ENCODE assay signal across 29 cellular contexts in genomic region chr13:93280688-93281087, GRCh38. TPM values are rescaled to one million over a fixed set of nuclear protein-coding genes. Genes with fewer than 3 reads are reported as not detected.
DNase-seq lines count a peak whose midpoint lies in the region; ATAC-seq, FAIRE-seq and TF ChIP-seq lines count a peak whose summit lies in the region.
"Had no signal": no experiment of that assay in that cellular context is flagged by ENCODE, and none has a peak within 500 bp of the region (broad histone marks: within the 10 kb centered on the region; RNA-seq: fewer than 3 reads in every experiment).

No MANE protein-coding gene starts in this region.

- H2AFZ ChIP-seq in GM23338: no peak overlapping the region
- H2AFZ ChIP-seq in K562 (ENCODE audit: low read depth, low read length): no peak overlapping the region

- in situ Hi-C loops in K562 (cut with MboI): no loop called here

- BruUV-seq in K562 (replicated peaks; lab: Mats Ljungman, UMichigan): no TSS peak

- no peak overlapping the region for H3K9ac ChIP-seq in HUES64 (ENCODE audit: low read depth, low read length)
- no peak overlapping the region for H3K9ac ChIP-seq in K562 (ENCODE audit: insufficient read depth in 1 of 2, low read depth in 2 of 2, low read length in 2 of 2)
- H3K9ac ChIP-seq: BLaER1 had no signal

- peaks cover 3% of the 10 kb centered on the region for H3K27me3 Mint-ChIP-seq in GM23338 (ENCODE audit: insufficient read depth, low read depth, poor library complexity)
- H3K27me3 Mint-ChIP-seq: CD4-positive, alpha-beta memory T cell; CD4-positive, CD25-positive, alpha-beta regulatory T cell; CD8-positive, alpha-beta memory T cell had no signal

- H3K9me1 ChIP-seq in K562 (ENCODE audit: control insufficient read depth, insufficient read depth, low read length): no peaks in the 10 kb centered on the region

- no peaks in the 10 kb centered on the region for H3K36me3 ChIP-seq in GM23338 (ENCODE audit: insufficient read depth)
- no peaks in the 10 kb centered on the region for H3K36me3 ChIP-seq in HUES64 (ENCODE audit: insufficient read depth, low read length)
- no peaks in the 10 kb centered on the region for H3K36me3 ChIP-seq in K562 (ENCODE audit: control insufficient read depth, insufficient read depth, low read length)
- H3K36me3 ChIP-seq: BE2C, BLaER1 had no signal

- H3K4me2 ChIP-seq in GM23338 (0 out of 2 replicates have a peak overlapping the region, but pooled peaks have one; percentile 33), K562 (ENCODE audit: insufficient read depth, low read length) (no peak overlapping the region)
- H3K4me2 ChIP-seq: BLaER1 had no signal

- no peak for TF ChIP-seq POLR2A in K562 (conservative IDR thresholded peaks at IDR 0.05)

- no peak for TF ChIP-seq RAD21 in K562 (CRISPR knock-in tag; conservative IDR thresholded peaks at IDR 0.05 in 1 of 2, IDR thresholded peaks at IDR 0.05 in 1 of 2)

- no peaks in the 10 kb centered on the region for H3K9me2 ChIP-seq in GM23338 (ENCODE audit: insufficient read depth)

- FAIRE-seq in K562 (lab: Jason Lieb, UNC): no peak
- FAIRE-seq in HTR-8/SVneo (lab: Jason Lieb, UNC): no peak
- FAIRE-seq: A204.1, GM12878, GM12892, GM18507 had no signal

- H3K9me3 ChIP-seq in HUES64 (ENCODE audit: insufficient read depth, low read depth, low read length) (no peaks in the 10 kb centered on the region), K562 (replicated peaks; ENCODE audit: control insufficient read depth, insufficient read depth, low read depth, low read length) (no peaks in the 10 kb centered on the region)
- H3K9me3 ChIP-seq: BE2C, BLaER1 had no signal

- TF ChIP-seq CTCF in GM23338 (conservative IDR thresholded peaks at IDR 0.05; ENCODE audit: low read depth in 2 of 2) (no peak), K562 (IDR thresholded peaks at IDR 0.05 in 2 of 3, conservative IDR thresholded peaks at IDR 0.05 in 1 of 3; ENCODE audit: insufficient read depth in 2 of 3, low read depth in 1 of 3, low read length in 3 of 3) (no peak), foreskin fibroblast (IDR thresholded peaks at IDR 0.05; ENCODE audit: low read depth, low read length) (no peak)

- no peak overlapping the region for H3K4me3 Mint-ChIP-seq in GM23338
- H3K4me3 Mint-ChIP-seq: CD14-positive monocyte; CD4-positive, alpha-beta memory T cell; CD4-positive, CD25-positive, alpha-beta regulatory T cell; CD8-positive, alpha-beta memory T cell had no signal

- no peak for TF ChIP-seq EP300 in K562 (IDR thresholded peaks at IDR 0.05; ENCODE audit: low read length)

- H3K4me1 Mint-ChIP-seq in GM23338: peaks cover 36% of the 10 kb centered on the region
- H3K4me1 Mint-ChIP-seq: CD14-positive monocyte; CD4-positive, alpha-beta memory T cell; CD4-positive, CD25-positive, alpha-beta regulatory T cell; CD8-positive, alpha-beta memory T cell had no signal

- no peak overlapping the region for H3K27ac Mint-ChIP-seq in GM23338
- H3K27ac Mint-ChIP-seq: CD14-positive monocyte; CD4-positive, alpha-beta memory T cell; CD4-positive, CD25-positive, alpha-beta regulatory T cell; CD8-positive, alpha-beta memory T cell had no signal

- H3K36me3 Mint-ChIP-seq in GM23338 (ENCODE audit: low read depth): peaks cover 3% of the 10 kb centered on the region; the same call in 1 of the 3 replicates
- H3K36me3 Mint-ChIP-seq: CD14-positive monocyte; CD4-positive, alpha-beta memory T cell; CD4-positive, CD25-positive, alpha-beta regulatory T cell; CD8-positive, alpha-beta memory T cell had no signal

- CTCF ChIA-PET in K562 (lab: Yijun Ruan, JAX; ENCODE audit: low intra/inter-chr PET ratio): no interaction called here

- H3K4me3 ChIP-seq in GM23338 (no peak overlapping the region), HUES64 (ENCODE audit: low read length) (no peak overlapping the region), K562 (no peak overlapping the region), foreskin fibroblast (ENCODE audit: low read depth in 1 of 2, low read length in 2 of 2) (no peak overlapping the region)
- H3K4me3 ChIP-seq: BLaER1, GM12878 had no signal

- no peaks in the 10 kb centered on the region for H3F3A ChIP-seq in GM23338 (replicated peaks; ENCODE audit: low read depth)

- H3K79me2 ChIP-seq in GM23338 (replicated peaks; ENCODE audit: insufficient read depth) (peaks cover 31% of the 10 kb centered on the region), K562 (ENCODE audit: control insufficient read depth, insufficient read depth, low read length) (no peaks in the 10 kb centered on the region)

- POLR2A ChIA-PET in K562 (lab: Yijun Ruan, JAX): interaction anchor here (0.8 to 1.1 kb wide), 2 partner anchors 19 to 22 kb away, joined by 3 read pairs; no protein-coding TSS in a partner anchor

- ATAC-seq in GM23338: peak; percentile 46
- no peak for ATAC-seq in K562
- ATAC-seq in left lobe of liver: peak; percentile 79
- ATAC-seq in GM19328 (IDR thresholded peaks at IDR 0.05; ENCODE audit: unreplicated experiment): no peak
- ATAC-seq: GM12878 had no signal

- H3K4me1 ChIP-seq in GM23338 (ENCODE audit: insufficient read depth): peaks cover 42% of the 10 kb centered on the region
- H3K4me1 ChIP-seq in HUES64 (ENCODE audit: insufficient read depth, low read length): peaks cover 29% of the 10 kb centered on the region
- no peaks in the 10 kb centered on the region; a peak in 1 of 5 replicates for H3K4me1 ChIP-seq in K562 (replicated peaks in 1 of 2; ENCODE audit: control insufficient read depth in 2 of 2, insufficient read depth in 2 of 2, low read length in 2 of 2)
- H3K4me1 ChIP-seq: BLaER1 had no signal

- H3K27me3 ChIP-seq in GM23338 (ENCODE audit: insufficient read depth) (no peaks in the 10 kb centered on the region), HUES64 (ENCODE audit: insufficient read depth, low read length) (no peaks in the 10 kb centered on the region), K562 (ENCODE audit: control insufficient read depth in 2 of 2, insufficient read depth in 2 of 2, low read length in 2 of 2) (peaks cover 2 to 9% of the 10 kb centered on the region in 2 experiments; a peak in 1 of 5 replicates)
- H3K27me3 ChIP-seq: BE2C, BLaER1 had no signal

- H3K9me3 Mint-ChIP-seq in GM23338: no peaks in the 10 kb centered on the region
- H3K9me3 Mint-ChIP-seq: CD8-positive, alpha-beta memory T cell had no signal

- WGBS in HUES64: 94% methylated on average over 8 of the region's 8 CpGs
- 5% methylated on average over 8 of the region's 8 CpGs for WGBS in K562 (ENCODE audit: insufficient coverage, low coverage, missing lambda C conversion rate)

- DNase-seq in GM23338 (ENCODE audit: low spot score) (no peak), K562 (ENCODE audit: extremely low read depth in 1 of 4, low spot score in 3 of 4) (no peak), left lobe of liver (ENCODE audit: low spot score) (no peak), NCI-H2196 treated with DMSO at 0.1 percent for 48 hours (lab: John Stamatoyannopoulos, UW; ENCODE audit: unreplicated experiment) (no peak), HTR-8/SVneo (ENCODE audit: insufficient read length, low spot score) (no peak), foreskin fibroblast (no peak)
- DNase-seq: 8988T; ACHN; BE2C; C1 segment of cervical spinal cord; CD4-positive, alpha-beta memory T cell; CD4-positive, CD25-positive, alpha-beta regulatory T cell; CD8-positive, alpha-beta memory T cell; COR-L47; DMS 273 treated with DMSO at 0.1 percent for 48 hours; DMS153; DMS53; DMS79; DND-41; EL; GDM1 had no signal

- H3K27ac ChIP-seq in GM23338 (ENCODE audit: low read depth): peak overlapping the region; percentile 58; the same call in 1 of the 2 replicates
- peak overlapping the region; percentile 12; the same call in 1 of the 2 replicates for H3K27ac ChIP-seq in HUES64 (ENCODE audit: low read depth, low read length)
- H3K27ac ChIP-seq in K562 (ENCODE audit: extremely low read depth, low read depth, low read length): no peak overlapping the region
- H3K27ac ChIP-seq: BLaER1 had no signal

- no peaks in the 10 kb centered on the region for H4K20me1 ChIP-seq in GM23338 (replicated peaks; ENCODE audit: insufficient read depth)
- no peaks in the 10 kb centered on the region for H4K20me1 ChIP-seq in K562 (replicated peaks; ENCODE audit: control insufficient read depth, insufficient read depth, low read length)
- H4K20me1 ChIP-seq: BLaER1 had no signal

- intact Hi-C loops in K562 (cut with micrococcal nuclease): no loop called here

TF ChIP-seq in GM23338, 12 proteins besides CTCF, POLR2A, EP300 and RAD21 (continues in another document):
- TF ChIP-seq POLR2AphosphoS5 (IDR thresholded peaks at IDR 0.05; ENCODE audit: low read depth) (no peak), ZNF331 (CRISPR knock-in tag; IDR thresholded peaks at IDR 0.05; ENCODE audit: low read depth) (no peak), NANOG (IDR thresholded peaks at IDR 0.05; ENCODE audit: borderline replicate concordance) (no peak), EZH2phosphoT487 (IDR thresholded peaks at IDR 0.05; ENCODE audit: unreplicated experiment) (no peak)

TF ChIP-seq in K562, 482 proteins besides CTCF, POLR2A, EP300 and RAD21 (continues in another document):
- TF ChIP-seq STAG1 (CRISPR knock-in tag; IDR thresholded peaks at IDR 0.05; ENCODE audit: borderline replicate concordance): peak; percentile 55; the same call in 1 of the 2 replicates

RNA-seq across cellular contexts. Expression of gene GPC6, which starts 54.1 kb away (rescaled TPM):
- 28.6 and 30.7 TPM in 2 replicates for total RNA-seq in GM23338 (2014; rRNA removed; shearing (Covaris generic))
- polyA plus RNA-seq in GM23338 (2016; fragmentation: Nextera tagmentation; extraction: Ambion mirVana): 5.5 and 6.4 TPM in 2 replicates
- polyA plus RNA-seq in HUES64 (2013, experiment 1 of 2): 13.7 TPM
- polyA plus RNA-seq in HUES64 (2013, experiment 2 of 2): 17.9 TPM
- 0.09 and 0.14 TPM in 2 replicates for total RNA-seq in K562 (2011; cell fraction: chromatin; rRNA removed; ENCODE audit: low replicate concordance)
- 0.13 and 0.17 TPM in 2 replicates for total RNA-seq in K562 (2011; cell fraction: nucleolus; rRNA removed)
- total RNA-seq in K562 (2011; cell fraction: nucleoplasm; rRNA removed): 0.07 and 0.15 TPM in 2 replicates
- total RNA-seq in K562 (2014; rRNA removed): under 0.01 and 0.04 TPM in 2 replicates
- total RNA-seq in K562 (2014; rRNA removed; fragmentation: Illumina TruSeq; extraction: Trizol): not detected in 2 replicates
- total RNA-seq in K562 (2015; rRNA removed; fragmentation: Illumina TruSeq; extraction: Trizol): 0.04 TPM in 1 of 2 replicates, not detected in the other
- 0.07 and 0.20 TPM in 2 replicates for total RNA-seq in K562 (2021)
- polyA plus RNA-seq in K562 (2011; rRNA removed): 0.01 TPM in 1 of 2 replicates, not detected in the other
- polyA plus RNA-seq in K562 (2011; cell fraction: cytosol; rRNA removed): not detected in 2 replicates
- polyA plus RNA-seq in K562 (2011; cell fraction: nucleus; rRNA removed): 0.10 TPM in 1 of 2 replicates, not detected in the other
- polyA plus RNA-seq in K562 (2012): 0.01 TPM in 2 replicates
- not detected in 2 replicates for polyA plus RNA-seq in K562 (2014; fragmentation: Illumina TruSeq; extraction: Trizol)
- not detected for polyA plus RNA-seq in K562 (2014; fragmentation: Nextera tagmentation; extraction: Ambion mirVana)
- polyA plus RNA-seq in K562 (2014; rRNA removed): 0.01 and 0.03 TPM in 2 replicates
- polyA minus RNA-seq in K562 (2011; rRNA and poly(A)+ RNA removed): not detected in 2 replicates
- not detected in 2 replicates for polyA minus RNA-seq in K562 (2011; cell fraction: cytosol; rRNA and poly(A)+ RNA removed)
- polyA minus RNA-seq in K562 (2011; cell fraction: nucleus; rRNA and poly(A)+ RNA removed): 0.67 TPM in 1 of 2 replicates, not detected in the other
- 15.6 TPM for total RNA-seq in left lobe of liver
- total RNA-seq: CD4-positive, alpha-beta memory T cell; CD4-positive, CD25-positive, alpha-beta regulatory T cell; CD8-positive, alpha-beta memory T cell; GM12878 had no signal
- polyA plus RNA-seq: CD14-positive monocyte; CD4-positive, alpha-beta memory T cell; CD4-positive, CD25-positive, alpha-beta regulatory T cell; CD8-positive, alpha-beta memory T cell had no signal

Comparison
In these comparisons a context has a peak if more than half of its experiments do, and no peak if none do; other contexts are left out.
1. ATAC-seq: peak in GM23338 (single experiment) and left lobe of liver (single experiment); none in K562 (single experiment) and GM19328 (single experiment).
2. RNA of gene GPC6, which starts 54.1 kb away (total RNA-seq): 28.6 to 30.7 TPM in GM23338 and 15.6 TPM in left lobe of liver (single experiment); under 0.01 to 0.20 TPM in K562; every median in the first group is over 10 times any median in the second.